ENCODE assay signal across 9 cellular contexts in genomic region chr5:141508440-141508807, GRCh38. TPM values are rescaled to one million over a fixed set of nuclear protein-coding genes. Genes with fewer than 3 reads are reported as not detected.
A peak's percentile ranks its signal among the peaks of the same experiment; 100 is the strongest.
DNase-seq lines count a peak whose midpoint lies in the region; ATAC-seq and TF ChIP-seq lines count a peak whose summit lies in the region.
"Had no signal": no experiment of that assay in that cellular context is flagged by ENCODE, and none has a peak within 500 bp of the region (broad histone marks: within the 10 kb centered on the region; RNA-seq: fewer than 3 reads in every experiment).

No MANE protein-coding gene starts in this region.

- H3K27ac ChIP-seq in iPS-20b (ENCODE audit: low read length) (peak overlapping the region; percentile 17), stomach (peak overlapping the region; percentile 66 to 92 (median 89))

- H3K9me3 ChIP-seq in iPS-20b (ENCODE audit: insufficient read depth, low read depth, low read length) = no peaks in the 10 kb centered on the region
- H3K9me3 ChIP-seq in stomach = no peaks in the 10 kb centered on the region

- intact Hi-C loops in stomach (cut with DNase I; ENCODE audit: low total_unique reads) = no loop called here

- H3K9ac ChIP-seq in iPS-20b (ENCODE audit: low read depth, low read length) = peak overlapping the region; percentile 49; the same call in 1 of the 2 replicates

- no peak for TF ChIP-seq POLR2A in stomach (IDR thresholded peaks at IDR 0.05)

- TF ChIP-seq CTCF in stomach (IDR thresholded peaks at IDR 0.05) = no peak

- H3K36me3 ChIP-seq in iPS-20b (ENCODE audit: insufficient read depth, low read depth, low read length) = peaks cover 13% of the 10 kb centered on the region; the same call in 1 of the 2 replicates
- H3K36me3 ChIP-seq in stomach = peaks cover 9 to 33% (median 24%) of the 10 kb centered on the region in 4 donors

- TF ChIP-seq EP300 in stomach (IDR thresholded peaks at IDR 0.05) = no peak

- ATAC-seq in HG03457 (IDR thresholded peaks at IDR 0.05; ENCODE audit: unreplicated experiment) = no peak
- ATAC-seq in GM21528 (IDR thresholded peaks at IDR 0.05; ENCODE audit: low FRiP score, unreplicated experiment) = no peak

- H3K4me3 ChIP-seq in iPS-20b (ENCODE audit: low read length) = peak overlapping the region; percentile 53; the same call in 1 of the 2 replicates
- peak overlapping the region; percentile 21 to 34 (median 27) for H3K4me3 ChIP-seq in stomach

- H3K4me1 ChIP-seq in iPS-20b (ENCODE audit: insufficient read depth, low read length) (peaks cover 14% of the 10 kb centered on the region; the same call in 1 of the 2 replicates), stomach (peaks cover 29 to 51% (median 40%) of the 10 kb centered on the region in 4 donors)

- H3K27me3 ChIP-seq in iPS-20b (ENCODE audit: insufficient read depth, low read length) (no peaks in the 10 kb centered on the region), stomach (no peaks in the 10 kb centered on the region)

- 27 to 44% (median 41%) methylated on average over 9 of the region's 9 CpGs for WGBS in stomach, 5 donors

- DNase-seq in HCEC 1CT (peak; percentile 47), amniotic epithelial cell (ENCODE audit: low read depth) (peak; percentile 28), stomach (no peak), NCI-H128 (lab: John Stamatoyannopoulos, UW; ENCODE audit: unreplicated experiment) (no peak), AG20443 (ENCODE audit: low spot score) (no peak)
- DNase-seq: activated naive CD4-positive, alpha-beta T cell treated with anti-CD3 and anti-CD28 coated beads for 36 hours had no signal

RNA-seq across cellular contexts. Expression of gene PCDHGC5, which starts 19.5 kb away (rescaled TPM):
- 1 to 10 TPM in 3 of 5 donors, not detected in 2; 2.0 to 3.5 (median 2.7) TPM for total RNA-seq in stomach
- under 1 TPM in 2 of 3 donors, not detected in 1; 0.08 to 0.12 TPM for polyA plus RNA-seq in stomach
- total RNA-seq: activated naive CD4-positive, alpha-beta T cell treated with anti-CD3 and anti-CD28 coated beads for 36 hours had no signal

RNA-seq across cellular contexts. Expression of gene PCDHGC4, which starts 23.6 kb away (rescaled TPM):
- total RNA-seq in stomach = 10 to 100 TPM in 1 of 5 donors, 1 to 10 TPM in 2, under 1 TPM in 1, not detected in 1; 0.87 to 15.4 (median 5.0) TPM
- polyA plus RNA-seq in stomach = not detected
- total RNA-seq: activated naive CD4-positive, alpha-beta T cell treated with anti-CD3 and anti-CD28 coated beads for 36 hours had no signal

RNA-seq across cellular contexts. Expression of gene PCDHGC3, which starts 32.7 kb away (rescaled TPM):
- 10 to 100 TPM in 4 of 5 donors, 1 to 10 TPM in 1; 7.6 to 35.8 (median 18.8) TPM for total RNA-seq in stomach
- polyA plus RNA-seq in stomach = 10 to 100 TPM; 20.0 to 30.3 (median 29.1) TPM

Comparison
In these comparisons a context has a peak if more than half of its experiments do, and no peak if none do; other contexts are left out.
1. DNase-seq: peak in HCEC 1CT (single experiment) and amniotic epithelial cell (single experiment); none in stomach (single experiment), NCI-H128 (single experiment) and AG20443 (single experiment).